In the genomic region with DNA sequence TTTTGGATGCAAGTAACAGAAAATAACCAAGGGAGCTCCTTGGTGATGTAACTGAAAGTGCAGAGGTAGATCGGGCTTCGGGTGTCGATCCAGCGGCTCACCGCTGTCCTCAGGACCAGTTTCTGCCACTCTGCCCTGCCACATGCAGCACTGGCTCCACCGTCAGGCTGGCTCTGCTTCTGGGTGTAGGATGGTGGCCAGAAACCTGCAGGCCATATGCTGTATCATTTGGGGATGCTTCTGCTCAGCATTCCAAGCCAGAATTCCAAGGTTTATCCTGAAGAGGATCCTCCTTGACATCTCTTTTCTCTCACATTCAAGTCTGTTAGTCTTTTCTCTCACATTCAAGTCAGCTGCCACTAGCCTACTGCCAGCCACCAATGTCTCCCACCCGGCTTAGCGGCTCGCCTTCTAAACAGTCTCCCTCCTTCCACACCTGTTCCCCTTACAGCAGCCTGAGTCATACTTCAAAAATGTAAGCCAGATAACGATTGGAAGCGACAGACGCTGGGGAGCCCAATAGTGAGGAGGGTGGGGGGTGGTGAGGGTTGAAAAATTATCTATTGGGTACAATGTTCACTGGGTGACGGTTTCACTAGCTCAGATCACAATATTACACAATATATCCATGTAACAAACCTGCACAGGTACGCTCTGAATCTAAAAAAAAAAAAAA, we compare ENCODE assay signal across 13 cellular contexts. TPM values are rescaled to one million over a fixed set of nuclear protein-coding genes. Genes with fewer than 3 reads are reported as not detected.
DNase-seq lines count a peak whose midpoint lies in the region; ATAC-seq and TF ChIP-seq lines count a peak whose summit lies in the region.
"Had no signal": no experiment of that assay in that cellular context is flagged by ENCODE, and none has a peak within 500 bp of the region (broad histone marks: within the 10 kb centered on the region; RNA-seq: fewer than 3 reads in every experiment).

No MANE protein-coding gene starts in this region.

- TF ChIP-seq CTCF in GM12872 (IDR thresholded peaks at IDR 0.05; ENCODE audit: insufficient read depth, low read depth, low read length), result 0 out of 3 replicates have a peak, but pooled peaks have one; percentile 15
- TF ChIP-seq CTCF in OCI-LY1 (IDR thresholded peaks at IDR 0.05; ENCODE audit: low read length), result peak; percentile 30; the same call in 1 of the 2 replicates
- TF ChIP-seq CTCF in parathyroid adenoma (IDR thresholded peaks at IDR 0.05), result peak; percentile 26

- H3K9me3 ChIP-seq in OCI-LY1 (ENCODE audit: low read length), result no peaks in the 10 kb centered on the region
- H3K9me3 ChIP-seq in parathyroid adenoma (ENCODE audit: control insufficient read depth, low read length), result no peaks in the 10 kb centered on the region
- no peaks in the 10 kb centered on the region for H3K9me3 ChIP-seq in HAP-1

- no peaks in the 10 kb centered on the region for H4K20me1 ChIP-seq in OCI-LY1 (ENCODE audit: insufficient read depth, low read length)

- H3K4me1 ChIP-seq in OCI-LY1 (ENCODE audit: insufficient read depth, low read length, severe bottlenecking), result no peaks in the 10 kb centered on the region
- H3K4me1 ChIP-seq in parathyroid adenoma, result no peaks in the 10 kb centered on the region
- H3K4me1 ChIP-seq in HAP-1, result peaks cover 4% of the 10 kb centered on the region; the same call in 1 of the 2 replicates

- H3K36me3 ChIP-seq in OCI-LY1 (ENCODE audit: insufficient read depth, low read length) (no peaks in the 10 kb centered on the region), parathyroid adenoma (ENCODE audit: control insufficient read depth, insufficient read depth, low read length) (no peaks in the 10 kb centered on the region), HAP-1 (replicated peaks) (no peaks in the 10 kb centered on the region)

- no peak overlapping the region for H3K4me2 ChIP-seq in OCI-LY1 (ENCODE audit: low read length)
- no peak overlapping the region for H3K4me2 ChIP-seq in parathyroid adenoma (ENCODE audit: low read length)

- H3F3A ChIP-seq in OCI-LY1 (ENCODE audit: insufficient read depth, low read length), result no peaks in the 10 kb centered on the region

- in situ Hi-C loops in HAP-1 (cut with MboI; ENCODE audit: low sequenced_read_pairs), result no loop called here

- H3K9me2 ChIP-seq in OCI-LY1 (ENCODE audit: low read depth, low read length), result no peaks in the 10 kb centered on the region

- no peaks in the 10 kb centered on the region for H3K79me2 ChIP-seq in OCI-LY1 (ENCODE audit: insufficient read depth, low read length)
- H3K79me2 ChIP-seq in parathyroid adenoma, result no peaks in the 10 kb centered on the region

- H2AFZ ChIP-seq in OCI-LY1 (ENCODE audit: low read length), result no peak overlapping the region
- H2AFZ ChIP-seq in parathyroid adenoma, result no peak overlapping the region

- DNase-seq in HAP-1 (ENCODE audit: low spot score in 2 of 2) (no peak), epidermal melanocyte (ENCODE audit: insufficient read length, low spot score) (no peak)
- DNase-seq: activated CD4-positive, alpha-beta T cell treated with anti-CD3 and anti-CD28 coated beads, Interleukin-2, amount 50 U/mL, for 48 hours; activated naive CD4-positive, alpha-beta T cell treated with Interleukin-2 at 50 U/mL for 16 hours; CD4-positive, CD25-positive, alpha-beta regulatory T cell; central memory CD4-positive, alpha-beta T cell; SW 1271 had no signal

- H3K9ac ChIP-seq in OCI-LY1 (ENCODE audit: low read length) (no peak overlapping the region), parathyroid adenoma (no peak overlapping the region)

- ATAC-seq in esophagus mucosa, result peak; percentile 38
- ATAC-seq in HG02970 (IDR thresholded peaks at IDR 0.05; ENCODE audit: low FRiP score, unreplicated experiment), result no peak
- no peak for ATAC-seq in HG03135 (IDR thresholded peaks at IDR 0.05; ENCODE audit: unreplicated experiment)

- H3K4me3 ChIP-seq in OCI-LY1 (ENCODE audit: low read depth, low read length, poor library complexity, severe bottlenecking) (no peak overlapping the region), parathyroid adenoma (ENCODE audit: low read depth, low read length) (no peak overlapping the region), HAP-1 (no peak overlapping the region)

- no peaks in the 10 kb centered on the region; the same call in 1 of the 2 replicates for H3K27me3 ChIP-seq in OCI-LY1 (ENCODE audit: insufficient read depth, low read length)
- H3K27me3 ChIP-seq in parathyroid adenoma (ENCODE audit: control insufficient read depth, insufficient read depth, low read length), result no peaks in the 10 kb centered on the region
- H3K27me3 ChIP-seq in HAP-1 (ENCODE audit: low read depth), result no peaks in the 10 kb centered on the region

- H3K27ac ChIP-seq in OCI-LY1 (ENCODE audit: low read depth, low read length, poor library complexity, severe bottlenecking) (no peak overlapping the region), parathyroid adenoma (no peak overlapping the region)

RNA-seq across cellular contexts. Expression of gene SP3, which starts 38.6 kb away (rescaled TPM):
- total RNA-seq in esophagus mucosa, result 51.1 TPM
